Comparison of ENCODE assay signal across 9 cellular contexts in genomic region chr11:61580292-61580888, GRCh38. TPM values are rescaled to one million over a fixed set of nuclear protein-coding genes. Genes with fewer than 3 reads are reported as not detected.
DNase-seq lines count a peak whose midpoint lies in the region; ATAC-seq and TF ChIP-seq lines count a peak whose summit lies in the region.
"Had no signal": no experiment of that assay in that cellular context is flagged by ENCODE, and none has a peak within 500 bp of the region (broad histone marks: within the 10 kb centered on the region; RNA-seq: fewer than 3 reads in every experiment).

No MANE protein-coding gene starts in this region.

- ATAC-seq in HG02885 (IDR thresholded peaks at IDR 0.05; ENCODE audit: poor library complexity, unreplicated experiment) (peak; percentile 11), natural killer cell (peak in 2 of 3 donors; percentile 1 to 2), HG02571 (IDR thresholded peaks at IDR 0.05; ENCODE audit: unreplicated experiment) (no peak)

- H3K9me3 Mint-ChIP-seq in chondrocyte (ENCODE audit: low read depth): no peaks in the 10 kb centered on the region
- H3K9me3 Mint-ChIP-seq in natural killer cell: no peaks in the 10 kb centered on the region
- H3K9me3 Mint-ChIP-seq: activated CD4-positive, alpha-beta T cell treated with anti-CD3 and anti-CD28 coated beads, Interleukin-2, amount 10 ng/mL, durations not matched to agents 7 days and 5 days had no signal

- intact Hi-C loops in natural killer cell (cut with micrococcal nuclease): no loop called here

- no peaks in the 10 kb centered on the region for H3K9me3 ChIP-seq in BE2C

- H3K4me1 Mint-ChIP-seq in chondrocyte (ENCODE audit: low read depth): peaks cover 5% of the 10 kb centered on the region
- H3K4me1 Mint-ChIP-seq in natural killer cell: peaks cover 0 to 19% of the 10 kb centered on the region in 2 donors

- no peaks in the 10 kb centered on the region for H3K4me1 ChIP-seq in BE2C

- H3K4me3 Mint-ChIP-seq in chondrocyte (ENCODE audit: unreplicated experiment): peak overlapping the region; percentile 51
- no peak overlapping the region for H3K4me3 Mint-ChIP-seq in natural killer cell

- in situ Hi-C loops in G401 (cut with HindIII; ENCODE audit: low sequenced_read_pairs): no loop called here

- H3K36me3 Mint-ChIP-seq in chondrocyte (ENCODE audit: low read depth): no peaks in the 10 kb centered on the region
- no peaks in the 10 kb centered on the region for H3K36me3 Mint-ChIP-seq in natural killer cell

- H3K4me3 ChIP-seq in BE2C (ENCODE audit: low read depth, low read length): peak overlapping the region; percentile 54

- H3K36me3 ChIP-seq in BE2C: no peaks in the 10 kb centered on the region

- H3K27ac Mint-ChIP-seq in chondrocyte (ENCODE audit: unreplicated experiment) (no peak overlapping the region), natural killer cell (no peak overlapping the region)
- H3K27ac Mint-ChIP-seq: activated CD4-positive, alpha-beta T cell treated with anti-CD3 and anti-CD28 coated beads, Interleukin-2, amount 10 ng/mL, durations not matched to agents 7 days and 5 days had no signal

- peaks cover 38% of the 10 kb centered on the region for H3K27me3 Mint-ChIP-seq in chondrocyte (ENCODE audit: low read depth)
- peaks cover 20 to 34% of the 10 kb centered on the region in 2 donors for H3K27me3 Mint-ChIP-seq in natural killer cell (ENCODE audit: low read depth in 2 of 2)

- no peak for TF ChIP-seq CTCF in BE2C (IDR thresholded peaks at IDR 0.05; ENCODE audit: low read depth, low read length)
- no peak for TF ChIP-seq CTCF in chondrocyte (IDR thresholded peaks at IDR 0.05)
- TF ChIP-seq CTCF in natural killer cell (IDR thresholded peaks at IDR 0.05): no peak

- no peak for DNase-seq in BE2C
- DNase-seq in chondrocyte (ENCODE audit: low spot score): no peak
- no peak for DNase-seq in natural killer cell
- DNase-seq in middle frontal gyrus (ENCODE audit: extremely low spot score, low spot score): no peak
- DNase-seq in NOMO-1 treated with DMSO at 0.1 percent for 48 hours (lab: John Stamatoyannopoulos, UW; ENCODE audit: unreplicated experiment): no peak
- no peak for DNase-seq in G401 (ENCODE audit: low spot score)

- H3K27me3 ChIP-seq in BE2C: no peaks in the 10 kb centered on the region

RNA-seq across cellular contexts. Expression of gene SYT7, which starts 0.5 kb away (rescaled TPM):
- polyA plus RNA-seq in BE2C (2012; ENCODE audit: insufficient read depth, insufficient read length, low read depth): 7.6 TPM
- total RNA-seq in chondrocyte (0.92 to 2.0 TPM (median 1.5 TPM) in 3 replicates), natural killer cell (under 1 TPM in 1 of 3 donors, not detected in 2; 0.07 TPM)
- total RNA-seq in G401 (2014; rRNA removed; shearing (Covaris generic)): 1.6 and 3.4 TPM in 2 replicates
- total RNA-seq: activated CD4-positive, alpha-beta T cell treated with anti-CD3 and anti-CD28 coated beads, Interleukin-2, amount 10 ng/mL, durations not matched to agents 7 days and 5 days had no signal
